In the genomic region with DNA sequence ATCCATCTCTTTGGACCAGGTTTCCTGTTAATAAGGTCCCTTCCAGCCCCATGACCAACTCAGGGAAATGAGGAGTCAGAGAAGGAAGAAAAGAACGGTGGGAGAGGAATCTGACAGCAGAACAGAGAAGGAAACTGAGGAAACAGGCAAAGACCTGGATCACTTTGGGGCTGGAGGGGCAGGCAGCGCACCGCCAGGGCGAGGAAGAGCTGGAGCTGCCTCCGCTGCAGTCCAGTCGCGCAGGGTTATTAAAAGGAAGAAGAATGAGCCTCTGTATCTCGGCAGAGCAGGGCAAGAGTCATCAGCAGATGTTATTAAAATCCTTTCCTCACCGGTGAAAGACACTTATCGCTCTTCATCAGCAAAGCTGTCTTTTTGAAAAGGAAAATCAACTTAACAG, we compare ENCODE assay signal across 18 cellular contexts.
"Had no signal": no experiment of that assay in that cellular context is flagged by ENCODE, and none has a peak within 500 bp of the region (broad histone marks: within the 10 kb centered on the region; RNA-seq: fewer than 3 reads in every experiment).

No MANE protein-coding gene starts in this region.

- ATAC-seq: left ventricle myocardium superior; lower lobe of right lung; naive thymus-derived CD8-positive, alpha-beta T cell; psoas muscle had no signal

- H3K9me3 ChIP-seq: lower lobe of right lung, ovary, psoas muscle, thyroid gland had no signal

- H3K27me3 ChIP-seq: ovary, thyroid gland had no signal

- DNase-seq: dorsolateral prefrontal cortex; effector CD4-positive, alpha-beta T cell; hypothalamus; immature natural killer cell; left ventricle myocardium superior; lower lobe of right lung; naive thymus-derived CD8-positive, alpha-beta T cell; nucleus accumbens; ovary; psoas muscle; small intestine; stimulated activated CD4-positive, alpha-beta T cell treated with anti-CD3 and anti-CD28 coated beads, Interleukin-15, amount 100 ng/mL, for 24 hours; stimulated activated CD4-positive, alpha-beta T cell treated with anti-CD3 and anti-CD28 coated beads, Interleukin-2, amount 100 ng/mL, for 48 hours; stimulated activated CD8-positive, alpha-beta memory T cell treated with anti-CD3 and anti-CD28 coated beads, Interleukin-4, amount 100 ng/mL, for 48 hours; stimulated activated naive CD4-positive, alpha-beta T cell; stimulated activated naive CD8-positive, alpha-beta T cell treated with anti-CD3 and anti-CD28 coated beads, Interleukin-15, amount 100 ng/mL, for 72 hours; thyroid gland; trophoblast cell had no signal

- H3K4me3 ChIP-seq: dorsolateral prefrontal cortex, lower lobe of right lung, ovary, psoas muscle, thyroid gland had no signal

- H3K36me3 ChIP-seq: lower lobe of right lung, ovary, thyroid gland had no signal

- H3K27ac ChIP-seq: dorsolateral prefrontal cortex, lower lobe of right lung, ovary, psoas muscle, thyroid gland had no signal

- H3K4me1 ChIP-seq: lower lobe of right lung, psoas muscle, thyroid gland had no signal
